Comparison of ENCODE assay signal across 9 cellular contexts in genomic region chr2:127174176-127174575, GRCh38. TPM values are rescaled to one million over a fixed set of nuclear protein-coding genes. Genes with fewer than 3 reads are reported as not detected.
DNase-seq lines count a peak whose midpoint lies in the region; ATAC-seq and TF ChIP-seq lines count a peak whose summit lies in the region.
"Had no signal": no experiment of that assay in that cellular context is flagged by ENCODE, and none has a peak within 500 bp of the region (broad histone marks: within the 10 kb centered on the region; RNA-seq: fewer than 3 reads in every experiment).

No MANE protein-coding gene starts in this region.

- H3K36me3 ChIP-seq in DND-41 (ENCODE audit: insufficient read depth, low read length) (no peaks in the 10 kb centered on the region), Loucy (ENCODE audit: insufficient read depth, low read length) (no peaks in the 10 kb centered on the region)

- H3K4me2 ChIP-seq in DND-41 (ENCODE audit: insufficient read depth, low read length), result no peak overlapping the region
- no peak overlapping the region for H3K4me2 ChIP-seq in Loucy (ENCODE audit: low read depth, low read length, poor library complexity, severe bottlenecking)

- H3K4me3 ChIP-seq in DND-41 (ENCODE audit: low read depth in 1 of 2, low read length in 2 of 2) (no peak overlapping the region), Loucy (ENCODE audit: low read length, poor library complexity, severe bottlenecking) (no peak overlapping the region), epithelial cell of proximal tubule (ENCODE audit: low read depth, low read length) (no peak overlapping the region)

- H3K9ac ChIP-seq in DND-41 (ENCODE audit: low read depth, low read length), result no peak overlapping the region
- no peak overlapping the region for H3K9ac ChIP-seq in Loucy (ENCODE audit: low read depth, low read length, poor library complexity, severe bottlenecking)

- H3K4me1 ChIP-seq in DND-41 (ENCODE audit: insufficient read depth, low read length) (no peaks in the 10 kb centered on the region), Loucy (ENCODE audit: insufficient read depth, low read length, poor library complexity, severe bottlenecking) (no peaks in the 10 kb centered on the region)

- TF ChIP-seq CTCF in DND-41 (IDR thresholded peaks at IDR 0.05; ENCODE audit: borderline replicate concordance, extremely low read depth, low read length, poor library complexity, severe bottlenecking) (peak; percentile 13), Loucy (conservative IDR thresholded peaks at IDR 0.05; ENCODE audit: low read length) (peak; percentile 28; the same call in 1 of the 2 replicates), epithelial cell of proximal tubule (conservative IDR thresholded peaks at IDR 0.05; ENCODE audit: low read depth, low read length) (peak; percentile 57)

- DNase-seq in DND-41 (no peak), epithelial cell of proximal tubule (ENCODE audit: low read depth) (no peak), pons (ENCODE audit: low spot score) (peak; percentile 39), NCI-H446 (lab: John Stamatoyannopoulos, UW) (no peak), T-helper 2 cell (no peak), Kasumi-1 (lab: John Stamatoyannopoulos, UW) (no peak)
- DNase-seq: activated T-cell treated with anti-CD3 and anti-CD28 coated beads for 4 hours had no signal

- no peaks in the 10 kb centered on the region for H3K27me3 ChIP-seq in DND-41 (ENCODE audit: insufficient read depth, low read length, poor library complexity)
- no peaks in the 10 kb centered on the region for H3K27me3 ChIP-seq in Loucy (ENCODE audit: insufficient read depth, low read length, poor library complexity, severe bottlenecking)

- H4K20me1 ChIP-seq in DND-41 (ENCODE audit: insufficient read depth, low read length), result no peaks in the 10 kb centered on the region
- H4K20me1 ChIP-seq in Loucy (ENCODE audit: insufficient read depth, low read length, poor library complexity, severe bottlenecking), result no peaks in the 10 kb centered on the region

- ATAC-seq in DND-41 (ENCODE audit: insufficient read depth, low read depth) (no peak), HG02884 (IDR thresholded peaks at IDR 0.05; ENCODE audit: unreplicated experiment) (no peak)

- no peaks in the 10 kb centered on the region for H3F3A ChIP-seq in Loucy (ENCODE audit: low read depth)

- H3K79me2 ChIP-seq in DND-41 (ENCODE audit: insufficient read depth, low read length), result no peaks in the 10 kb centered on the region
- H3K79me2 ChIP-seq in Loucy (ENCODE audit: insufficient read depth, low read length), result no peaks in the 10 kb centered on the region

- H3K9me2 ChIP-seq in Loucy (replicated peaks; ENCODE audit: low read depth, low read length), result no peaks in the 10 kb centered on the region

- H2AFZ ChIP-seq in DND-41 (ENCODE audit: low read depth, low read length) (no peak overlapping the region), Loucy (ENCODE audit: low read length) (no peak overlapping the region)

- H3K27ac ChIP-seq in DND-41 (ENCODE audit: low read length), result no peak overlapping the region

- H3K9me3 ChIP-seq in DND-41 (ENCODE audit: insufficient read depth, low read length, severe bottlenecking), result no peaks in the 10 kb centered on the region
- no peaks in the 10 kb centered on the region for H3K9me3 ChIP-seq in Loucy (ENCODE audit: insufficient read depth, low read depth, low read length)

RNA-seq across cellular contexts. Expression of gene CYP27C1, which starts 45.9 kb away (rescaled TPM):
- total RNA-seq in epithelial cell of proximal tubule, result 0.52 and 2.1 TPM in 2 replicates
